In genomic region chr3:158094235-158094916, GRCh38 we compare ENCODE assay signal across 11 cellular contexts. TPM values are rescaled to one million over a fixed set of nuclear protein-coding genes. Genes with fewer than 3 reads are reported as not detected.
DNase-seq lines count a peak whose midpoint lies in the region; ATAC-seq and TF ChIP-seq lines count a peak whose summit lies in the region.
"Had no signal": no experiment of that assay in that cellular context is flagged by ENCODE, and none has a peak within 500 bp of the region (broad histone marks: within the 10 kb centered on the region; RNA-seq: fewer than 3 reads in every experiment).

No MANE protein-coding gene starts in this region.

- ATAC-seq in GM21423 (IDR thresholded peaks at IDR 0.05; ENCODE audit: unreplicated experiment) = peak; percentile 43
- ATAC-seq in HG03432 (IDR thresholded peaks at IDR 0.05; ENCODE audit: unreplicated experiment) = peak; percentile 68
- no peak for ATAC-seq in omental fat pad (ENCODE audit: low FRiP score)
- ATAC-seq: pancreas had no signal

- TF ChIP-seq CTCF in GM12872 (IDR thresholded peaks at IDR 0.05; ENCODE audit: insufficient read depth, low read depth, low read length) (peak; percentile 25; the same call in 1 of the 3 replicates), omental fat pad (IDR thresholded peaks at IDR 0.05) (no peak), WERI-Rb-1 (IDR thresholded peaks at IDR 0.05; ENCODE audit: low read depth, low read length) (no peak)

- DNase-seq in islet precursor cell = peak; percentile 81
- DNase-seq in omental fat pad (ENCODE audit: low spot score) = no peak
- no peak for DNase-seq in NCI-H1930 (lab: John Stamatoyannopoulos, UW)
- DNase-seq in WERI-Rb-1 = no peak
- DNase-seq in NAMALWA (ENCODE audit: low spot score) = no peak
- DNase-seq: foreskin melanocyte had no signal

- no peaks in the 10 kb centered on the region for H3K9me3 ChIP-seq in WERI-Rb-1 (ENCODE audit: severe bottlenecking)
- H3K9me3 ChIP-seq: pancreas had no signal

- no peaks in the 10 kb centered on the region for H3K27me3 ChIP-seq in WERI-Rb-1 (ENCODE audit: insufficient read depth, low read depth, severe bottlenecking)

- H3K27ac ChIP-seq in WERI-Rb-1 = no peak overlapping the region
- H3K27ac ChIP-seq: pancreas, RWPE1 had no signal

- H3K36me3 ChIP-seq in WERI-Rb-1 = peaks cover 30% of the 10 kb centered on the region
- H3K36me3 ChIP-seq: pancreas had no signal

- H3K4me3 ChIP-seq in WERI-Rb-1 (ENCODE audit: low read depth, low read length) = no peak overlapping the region
- H3K4me3 ChIP-seq: pancreas had no signal

RNA-seq across cellular contexts. Expression of gene SHOX2, which starts 11.8 kb away (rescaled TPM):
- total RNA-seq in omental fat pad = 1 to 10 TPM in 1 of 4 donors, under 1 TPM in 3; 0.28 to 1.3 (median 0.55) TPM

RNA-seq across cellular contexts. Expression of gene RSRC1, which starts 15.5 kb away (rescaled TPM):
- 10 to 100 TPM; 30.7 to 48.9 (median 40.9) TPM for total RNA-seq in omental fat pad
